In genomic region chr2:393711-394696, GRCh38 we compare ENCODE assay signal across 8 cellular contexts.
A peak's percentile ranks its signal among the peaks of the same experiment; 100 is the strongest.
DNase-seq lines count a peak whose midpoint lies in the region; ATAC-seq and TF ChIP-seq lines count a peak whose summit lies in the region.

No MANE protein-coding gene starts in this region.

- WGBS in sigmoid colon, 2 donors = 60 to 63% methylated on average over 37 of the region's 37 CpGs

- no TSS peak for BruUV-seq in MCF 10A (replicated peaks; lab: Mats Ljungman, UMichigan)

- CTCF ChIA-PET in MCF 10A (lab: Yijun Ruan, JAX) = interaction anchor here (0.6 to 0.7 kb wide), 2 partner anchors 77 to 108 kb away, joined by 3 read pairs; no protein-coding TSS in a partner anchor

- H3K27me3 Mint-ChIP-seq in MCF 10A (ENCODE audit: insufficient read depth, unreplicated experiment) = no peaks in the 10 kb centered on the region

- no peak for ATAC-seq in GM21737 (IDR thresholded peaks at IDR 0.05; ENCODE audit: unreplicated experiment)

- peak overlapping the region; percentile 73 for H3K4me3 Mint-ChIP-seq in MCF 10A (ENCODE audit: unreplicated experiment)

- H3K9me3 Mint-ChIP-seq in MCF 10A (ENCODE audit: unreplicated experiment) = no peaks in the 10 kb centered on the region

- TF ChIP-seq POLR2A in sigmoid colon (IDR thresholded peaks at IDR 0.05) = no peak

- intact Hi-C loops in MCF 10A (cut with micrococcal nuclease) = no loop called here
- intact Hi-C loops in sigmoid colon (cut with DNase I) = no loop called here

- H3K27ac Mint-ChIP-seq in MCF 10A (ENCODE audit: low read depth, unreplicated experiment) = peak overlapping the region; percentile 92

- no peaks in the 10 kb centered on the region for H3K9me3 ChIP-seq in sigmoid colon

- no peaks in the 10 kb centered on the region for H3K36me3 ChIP-seq in GM06990 (ENCODE audit: control insufficient read depth, insufficient read depth, low read length)
- no peaks in the 10 kb centered on the region for H3K36me3 ChIP-seq in sigmoid colon

- DNase-seq in GM06990 (ENCODE audit: extremely low read depth, insufficient read length) (peak; percentile 45), UCSD-AML1 (lab: John Stamatoyannopoulos, UW; ENCODE audit: unreplicated experiment) (peak; percentile 48), MCF 10A (ENCODE audit: unreplicated experiment) (peak; percentile 73), nucleus accumbens (lab: John Stamatoyannopoulos, UW) (peak in 32 of 56 donors; percentile 7 to 72 (median 36)), NK-92 (lab: John Stamatoyannopoulos, UW; ENCODE audit: unreplicated experiment) (no peak), sigmoid colon (no peak)
- DNase-seq in Jurkat, Clone E6-1 (ENCODE audit: low read depth, low spot score) = peak; percentile 99

- H3K36me3 Mint-ChIP-seq in MCF 10A (ENCODE audit: insufficient read depth, unreplicated experiment) = no peaks in the 10 kb centered on the region

- H3K27ac ChIP-seq in sigmoid colon = no peak overlapping the region

- no peak for TF ChIP-seq EP300 in sigmoid colon (IDR thresholded peaks at IDR 0.05)

- TF ChIP-seq CTCF in GM06990 (IDR thresholded peaks at IDR 0.05; ENCODE audit: insufficient read depth, low read length, poor library complexity, severe bottlenecking) (no peak), MCF 10A (IDR thresholded peaks at IDR 0.05; ENCODE audit: unreplicated experiment) (no peak), sigmoid colon (IDR thresholded peaks at IDR 0.05) (no peak)

- POLR2A ChIA-PET in MCF 10A (lab: Yijun Ruan, JAX) = interaction anchor here (0.5 to 1.5 kb wide), 5 partner anchors 31 to 153 kb away, joined by 3 to 4 read pairs (median 3); no protein-coding TSS in a partner anchor

- no peaks in the 10 kb centered on the region for H3K27me3 ChIP-seq in GM06990 (replicated peaks; ENCODE audit: control insufficient read depth, insufficient read depth, low read length)
- peaks cover 0 to 4% (median 0%) of the 10 kb centered on the region in 3 donors for H3K27me3 ChIP-seq in sigmoid colon

- H3K4me3 ChIP-seq in GM06990 (replicated peaks; ENCODE audit: low read depth, low read length) (no peak overlapping the region), sigmoid colon (no peak overlapping the region)
- H3K4me3 ChIP-seq in Jurkat, Clone E6-1 (ENCODE audit: low read length) = peak overlapping the region; percentile 58

- H3K4me1 Mint-ChIP-seq in MCF 10A (ENCODE audit: insufficient read depth, unreplicated experiment) = peaks cover 19% of the 10 kb centered on the region

- H3K4me1 ChIP-seq in sigmoid colon = no peaks in the 10 kb centered on the region

Comparison
In these comparisons a context has a peak if more than half of its experiments do, and no peak if none do; other contexts are left out.
1. DNase-seq: peak in GM06990 (single experiment), Jurkat, Clone E6-1 (single experiment), UCSD-AML1 (single experiment), MCF 10A (single experiment) and nucleus accumbens (32 of 56); none in NK-92 (single experiment) and sigmoid colon (single experiment).